In genomic region chr4:121707344-121707743, GRCh38 we compare ENCODE assay signal across 18 cellular contexts. TPM values are rescaled to one million over a fixed set of nuclear protein-coding genes. Genes with fewer than 3 reads are reported as not detected.
DNase-seq lines count a peak whose midpoint lies in the region; ATAC-seq and TF ChIP-seq lines count a peak whose summit lies in the region.
"Had no signal": no experiment of that assay in that cellular context is flagged by ENCODE, and none has a peak within 500 bp of the region (broad histone marks: within the 10 kb centered on the region; RNA-seq: fewer than 3 reads in every experiment).

No MANE protein-coding gene starts in this region.

- H3K9me3 Mint-ChIP-seq in activated CD8-positive, alpha-beta T cell treated with anti-CD3 and anti-CD28 coated beads for 36 hours, result no peaks in the 10 kb centered on the region
- H3K9me3 Mint-ChIP-seq in activated CD8-positive, alpha-beta T cell treated with anti-CD3 and anti-CD28 coated beads, Interleukin-2, amount 10 ng/mL, durations not matched to agents 7 days and 5 days (ENCODE audit: insufficient read depth), result no peaks in the 10 kb centered on the region
- no peaks in the 10 kb centered on the region for H3K9me3 Mint-ChIP-seq in activated T-helper 17 cell treated with anti-CD3 and anti-CD28 coated beads, Interleukin-2, amount 50 U/mL, for 72 hours
- H3K9me3 Mint-ChIP-seq in natural killer cell, result no peaks in the 10 kb centered on the region
- H3K9me3 Mint-ChIP-seq: IgD-negative memory B cell had no signal

- peak overlapping the region; percentile 72 for H3K27ac Mint-ChIP-seq in activated CD8-positive, alpha-beta T cell treated with anti-CD3 and anti-CD28 coated beads for 36 hours
- H3K27ac Mint-ChIP-seq in activated CD8-positive, alpha-beta T cell treated with anti-CD3 and anti-CD28 coated beads, Interleukin-2, amount 10 ng/mL, durations not matched to agents 7 days and 5 days, result no peak overlapping the region
- H3K27ac Mint-ChIP-seq in activated T-helper 17 cell treated with anti-CD3 and anti-CD28 coated beads, Interleukin-2, amount 50 U/mL, for 72 hours, result peak overlapping the region; percentile 58
- peak overlapping the region; percentile 45 to 77 for H3K27ac Mint-ChIP-seq in natural killer cell
- H3K27ac Mint-ChIP-seq: H9 had no signal

- intact Hi-C loops in activated CD8-positive, alpha-beta T cell treated with anti-CD3 and anti-CD28 coated beads for 36 hours (cut with micrococcal nuclease), result loop anchor here (5.0 kb wide), 1 partner anchor 95 kb away; the partner anchor contains the start of gene EXOSC9
- intact Hi-C loops in natural killer cell (cut with micrococcal nuclease), result no loop called here

- H3K36me3 Mint-ChIP-seq in activated CD8-positive, alpha-beta T cell treated with anti-CD3 and anti-CD28 coated beads for 36 hours (ENCODE audit: low read depth), result peaks cover 2% of the 10 kb centered on the region
- no peaks in the 10 kb centered on the region for H3K36me3 Mint-ChIP-seq in activated CD8-positive, alpha-beta T cell treated with anti-CD3 and anti-CD28 coated beads, Interleukin-2, amount 10 ng/mL, durations not matched to agents 7 days and 5 days (ENCODE audit: low read depth)
- no peaks in the 10 kb centered on the region for H3K36me3 Mint-ChIP-seq in activated T-helper 17 cell treated with anti-CD3 and anti-CD28 coated beads, Interleukin-2, amount 50 U/mL, for 72 hours (ENCODE audit: low read depth)
- H3K36me3 Mint-ChIP-seq in natural killer cell, result no peaks in the 10 kb centered on the region
- H3K36me3 Mint-ChIP-seq: CD4-positive, CD25-positive, alpha-beta regulatory T cell; IgD-negative memory B cell had no signal

- TF ChIP-seq CTCF in activated CD8-positive, alpha-beta T cell treated with anti-CD3 and anti-CD28 coated beads for 36 hours (IDR thresholded peaks at IDR 0.05), result no peak
- TF ChIP-seq CTCF in GM12872 (IDR thresholded peaks at IDR 0.05; ENCODE audit: insufficient read depth, low read depth, low read length), result 0 out of 3 replicates have a peak, but pooled peaks have one; percentile 11
- no peak for TF ChIP-seq CTCF in natural killer cell (IDR thresholded peaks at IDR 0.05)
- TF ChIP-seq CTCF in tibial nerve (IDR thresholded peaks at IDR 0.05), result no peak

- H3K27me3 ChIP-seq in tibial nerve, result no peaks in the 10 kb centered on the region

- H3K4me3 ChIP-seq in tibial nerve, result no peak overlapping the region
- H3K4me3 ChIP-seq: A549, GM12878 had no signal

- no peak for TF ChIP-seq EP300 in tibial nerve (IDR thresholded peaks at IDR 0.05)

- H3K4me1 Mint-ChIP-seq in activated CD8-positive, alpha-beta T cell treated with anti-CD3 and anti-CD28 coated beads for 36 hours (ENCODE audit: low read depth), result peaks cover 33% of the 10 kb centered on the region
- H3K4me1 Mint-ChIP-seq in activated CD8-positive, alpha-beta T cell treated with anti-CD3 and anti-CD28 coated beads, Interleukin-2, amount 10 ng/mL, durations not matched to agents 7 days and 5 days (ENCODE audit: low read depth), result peaks cover 34% of the 10 kb centered on the region
- H3K4me1 Mint-ChIP-seq in activated T-helper 17 cell treated with anti-CD3 and anti-CD28 coated beads, Interleukin-2, amount 50 U/mL, for 72 hours, result peaks cover 38% of the 10 kb centered on the region
- peaks cover 32 to 38% of the 10 kb centered on the region in 2 donors for H3K4me1 Mint-ChIP-seq in natural killer cell

- peaks cover 0 to 13% (median 9%) of the 10 kb centered on the region in 4 donors for H3K4me1 ChIP-seq in tibial nerve

- no peak for TF ChIP-seq POLR2A in tibial nerve (IDR thresholded peaks at IDR 0.05)

- peak overlapping the region; percentile 15 for H3K4me3 Mint-ChIP-seq in activated CD8-positive, alpha-beta T cell treated with anti-CD3 and anti-CD28 coated beads for 36 hours
- no peak overlapping the region for H3K4me3 Mint-ChIP-seq in activated CD8-positive, alpha-beta T cell treated with anti-CD3 and anti-CD28 coated beads, Interleukin-2, amount 10 ng/mL, durations not matched to agents 7 days and 5 days
- H3K4me3 Mint-ChIP-seq in activated T-helper 17 cell treated with anti-CD3 and anti-CD28 coated beads, Interleukin-2, amount 50 U/mL, for 72 hours, result peak overlapping the region; percentile 53
- no peak overlapping the region for H3K4me3 Mint-ChIP-seq in natural killer cell
- H3K4me3 Mint-ChIP-seq: H9, IgD-negative memory B cell had no signal

- CTCF ChIA-PET in activated CD8-positive, alpha-beta T cell treated with anti-CD3 and anti-CD28 coated beads for 36 hours (lab: Charles Lee), result no interaction called here
- CTCF ChIA-PET in activated CD8-positive, alpha-beta T cell treated with anti-CD3 and anti-CD28 coated beads, Interleukin-2, amount 10 ng/mL, durations not matched to agents 7 days and 5 days (lab: Charles Lee), result interaction anchor here (0.9 to 2.1 kb wide), 2 partner anchors 11 to 18 kb away, joined by 3 to 14 read pairs; partner anchors contain the start of gene ANXA5

- H3K9me3 ChIP-seq in tibial nerve, result no peaks in the 10 kb centered on the region
- H3K9me3 ChIP-seq: A549 had no signal

- POLR2A ChIA-PET in activated CD8-positive, alpha-beta T cell treated with anti-CD3 and anti-CD28 coated beads for 36 hours (lab: Charles Lee), result interaction anchor here (0.7 to 1.5 kb wide), 2 partner anchors 11 to 54 kb away, joined by 3 to 6 read pairs; partner anchors contain the start of gene ANXA5
- POLR2A ChIA-PET in activated CD8-positive, alpha-beta T cell treated with anti-CD3 and anti-CD28 coated beads, Interleukin-2, amount 10 ng/mL, durations not matched to agents 7 days and 5 days (lab: Charles Lee), result interaction anchor here (1.6 kb wide), 1 partner anchor 10 kb away, joined by 6 read pairs; the partner anchor contains the start of gene ANXA5

- no peaks in the 10 kb centered on the region for H3K36me3 ChIP-seq in tibial nerve

- peak; percentile 54 for DNase-seq in activated CD8-positive, alpha-beta T cell treated with anti-CD3 and anti-CD28 coated beads for 36 hours
- DNase-seq in activated CD8-positive, alpha-beta T cell treated with anti-CD3 and anti-CD28 coated beads, Interleukin-2, amount 10 ng/mL, durations not matched to agents 7 days and 5 days, result no peak
- DNase-seq in natural killer cell (no peak), tibial nerve (ENCODE audit: low spot score in 2 of 2) (no peak), ACHN (no peak), 8988T (no peak)
- DNase-seq: DMS53, H9, NCI-H187 treated with DMSO at 0.1 percent for 48 hours, NCI-H2171 treated with DMSO at 0.1 percent for 48 hours, NCI-H774 had no signal

- in situ Hi-C loops in ACHN (cut with HindIII; ENCODE audit: low pct_ligation_motif_present, low pct_unique_long_range_greater_than_20kb, low sequenced_read_pairs), result no loop called here

- ATAC-seq in activated CD8-positive, alpha-beta T cell treated with anti-CD3 and anti-CD28 coated beads for 36 hours, result peak; percentile 53
- no peak for ATAC-seq in activated CD8-positive, alpha-beta T cell treated with anti-CD3 and anti-CD28 coated beads, Interleukin-2, amount 10 ng/mL, durations not matched to agents 7 days and 5 days
- peak; percentile 47 for ATAC-seq in activated T-helper 17 cell treated with anti-CD3 and anti-CD28 coated beads, Interleukin-2, amount 50 U/mL, for 72 hours (replicated peaks)
- no peak for ATAC-seq in natural killer cell
- ATAC-seq: A549 had no signal

- peaks cover 42% of the 10 kb centered on the region for H3K27me3 Mint-ChIP-seq in activated CD8-positive, alpha-beta T cell treated with anti-CD3 and anti-CD28 coated beads for 36 hours
- H3K27me3 Mint-ChIP-seq in activated CD8-positive, alpha-beta T cell treated with anti-CD3 and anti-CD28 coated beads, Interleukin-2, amount 10 ng/mL, durations not matched to agents 7 days and 5 days (ENCODE audit: low read depth), result peaks cover 40% of the 10 kb centered on the region
- peaks cover 12% of the 10 kb centered on the region for H3K27me3 Mint-ChIP-seq in activated T-helper 17 cell treated with anti-CD3 and anti-CD28 coated beads, Interleukin-2, amount 50 U/mL, for 72 hours
- H3K27me3 Mint-ChIP-seq in natural killer cell (ENCODE audit: low read depth in 2 of 2), result peaks cover 37 to 41% of the 10 kb centered on the region in 2 donors

- no peak overlapping the region for H3K27ac ChIP-seq in tibial nerve
- H3K27ac ChIP-seq: A549 had no signal

RNA-seq across cellular contexts. Expression of gene ANXA5, which starts 10.6 kb away (rescaled TPM):
- 10 to 100 TPM; 31.4 to 34.1 TPM for total RNA-seq in activated CD8-positive, alpha-beta T cell treated with anti-CD3 and anti-CD28 coated beads for 36 hours
- 100 to 1,000 TPM; 145 to 147 TPM for total RNA-seq in activated CD8-positive, alpha-beta T cell treated with anti-CD3 and anti-CD28 coated beads, Interleukin-2, amount 10 ng/mL, durations not matched to agents 7 days and 5 days
- total RNA-seq in activated T-helper 17 cell treated with anti-CD3 and anti-CD28 coated beads, Interleukin-2, amount 50 U/mL, for 72 hours, result 100 to 1,000 TPM; 106 to 142 TPM
- total RNA-seq in natural killer cell (10 to 100 TPM; 24.9 to 74.4 (median 33.1) TPM), tibial nerve (100 to 1,000 TPM; 137 to 276 (median 267) TPM)

RNA-seq across cellular contexts. Expression of gene SMIM43, which starts 57.6 kb away (rescaled TPM):
- not detected for total RNA-seq in activated CD8-positive, alpha-beta T cell treated with anti-CD3 and anti-CD28 coated beads for 36 hours
- not detected for total RNA-seq in activated CD8-positive, alpha-beta T cell treated with anti-CD3 and anti-CD28 coated beads, Interleukin-2, amount 10 ng/mL, durations not matched to agents 7 days and 5 days
- under 1 TPM in 1 of 2 donors, not detected in 1; 0.15 TPM for total RNA-seq in activated T-helper 17 cell treated with anti-CD3 and anti-CD28 coated beads, Interleukin-2, amount 50 U/mL, for 72 hours
- total RNA-seq in natural killer cell, result not detected
- 1 to 10 TPM; 2.2 to 5.7 (median 4.6) TPM for total RNA-seq in tibial nerve
- total RNA-seq: CD4-positive, CD25-positive, alpha-beta regulatory T cell; GM12878; HT-29 had no signal

Comparison
In these comparisons a context has a peak if more than half of its experiments do, and no peak if none do; other contexts are left out.
1. ATAC-seq: peak in activated CD8-positive, alpha-beta T cell treated with anti-CD3 and anti-CD28 coated beads for 36 hours (single experiment) and activated T-helper 17 cell treated with anti-CD3 and anti-CD28 coated beads, Interleukin-2, amount 50 U/mL, for 72 hours (single experiment); none in activated CD8-positive, alpha-beta T cell treated with anti-CD3 and anti-CD28 coated beads, Interleukin-2, amount 10 ng/mL, durations not matched to agents 7 days and 5 days (single experiment) and natural killer cell (0 of 3).
2. H3K4me3 Mint-ChIP-seq: peak in activated CD8-positive, alpha-beta T cell treated with anti-CD3 and anti-CD28 coated beads for 36 hours (single experiment) and activated T-helper 17 cell treated with anti-CD3 and anti-CD28 coated beads, Interleukin-2, amount 50 U/mL, for 72 hours (single experiment); none in activated CD8-positive, alpha-beta T cell treated with anti-CD3 and anti-CD28 coated beads, Interleukin-2, amount 10 ng/mL, durations not matched to agents 7 days and 5 days (single experiment) and natural killer cell (single experiment).